Comparison of ENCODE assay signal across 27 cellular contexts in the genomic region with DNA sequence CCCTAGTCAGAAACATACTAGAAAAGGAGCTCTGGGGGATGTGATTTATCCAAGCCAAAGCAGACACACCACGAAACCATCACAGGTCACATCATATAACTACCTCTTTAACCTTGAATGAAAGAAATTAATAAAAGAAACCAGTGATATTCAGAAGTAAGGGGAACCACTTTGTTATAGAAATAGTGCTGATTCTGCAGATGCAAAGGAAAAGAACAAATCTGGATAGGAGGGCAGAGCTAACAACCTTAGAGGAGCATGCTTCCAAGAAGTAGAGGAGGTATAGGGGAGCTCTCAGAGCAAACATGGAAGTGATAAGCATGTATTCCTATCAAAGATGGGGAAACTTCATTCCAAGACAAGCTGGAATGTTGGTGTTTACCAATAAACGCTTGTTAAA.
DNase-seq lines count a peak whose midpoint lies in the region; ATAC-seq and TF ChIP-seq lines count a peak whose summit lies in the region.
"Had no signal": no experiment of that assay in that cellular context is flagged by ENCODE, and none has a peak within 500 bp of the region (broad histone marks: within the 10 kb centered on the region; RNA-seq: fewer than 3 reads in every experiment).

No MANE protein-coding gene starts in this region.

- H3K18ac ChIP-seq in neuronal stem cell (ENCODE audit: low read length): no peak overlapping the region

- no peaks in the 10 kb centered on the region for H3K36me3 ChIP-seq in neuronal stem cell (replicated peaks in 1 of 2; ENCODE audit: control insufficient read depth in 2 of 2, insufficient read depth in 2 of 2, low read length in 2 of 2)
- H3K36me3 ChIP-seq in suprapubic skin: no peaks in the 10 kb centered on the region
- no peaks in the 10 kb centered on the region for H3K36me3 ChIP-seq in WERI-Rb-1
- H3K36me3 ChIP-seq: BLaER1, left lung, prostate gland, sigmoid colon, thoracic aorta, uterus had no signal

- no peak overlapping the region for H3K9ac ChIP-seq in neuronal stem cell (ENCODE audit: low read depth, low read length, poor library complexity)
- H3K9ac ChIP-seq: BLaER1 had no signal

- H4K8ac ChIP-seq in neuronal stem cell (ENCODE audit: low read depth, low read length): no peak overlapping the region

- DNase-seq in activated CD8-positive, alpha-beta memory T cell treated with anti-CD3 and anti-CD28 coated beads, Interleukin-2, amount 10 ng/mL, durations not matched to agents 7 days and 5 days: no peak
- DNase-seq in activated CD8-positive, alpha-beta memory T cell treated with anti-CD3 and anti-CD28 coated beads, Interleukin-2, amount 50 U/mL, for 48 hours: no peak
- DNase-seq in GM12865 (ENCODE audit: low read depth) (no peak), neuronal stem cell (ENCODE audit: low spot score) (no peak), suprapubic skin (ENCODE audit: low spot score in 2 of 2) (no peak), WERI-Rb-1 (no peak)
- DNase-seq: activated CD4-positive, alpha-beta T cell treated with anti-CD3 and anti-CD28 coated beads, Interleukin-2, amount 50 U/mL, for 4 hours; activated gamma-delta T cell treated with Interleukin-2 at 50 U/mL for 16 hours; amygdala; DMS79; left lung; NCI-H510A; nucleus accumbens; PC-3; Right ventricle myocardium superior; sigmoid colon; stimulated activated CD4-positive, alpha-beta T cell treated with anti-CD3 and anti-CD28 coated beads, Interleukin-4, amount 100 ng/mL, for 4 hours; stimulated activated naive CD4-positive, alpha-beta T cell; uterus had no signal

- peak overlapping the region; percentile 63 for H2BK12ac ChIP-seq in neuronal stem cell (ENCODE audit: low read length)

- H3K27ac Mint-ChIP-seq in activated CD8-positive, alpha-beta memory T cell treated with anti-CD3 and anti-CD28 coated beads, Interleukin-2, amount 10 ng/mL, durations not matched to agents 7 days and 5 days: peak overlapping the region; percentile 65
- H3K27ac Mint-ChIP-seq in activated T-helper 17 cell treated with anti-CD3 and anti-CD28 coated beads, Interleukin-2, amount 50 U/mL, for 72 hours: peak overlapping the region; percentile 94
- H3K27ac Mint-ChIP-seq: WTC11 had no signal

- H3K79me1 ChIP-seq in neuronal stem cell (ENCODE audit: low read depth, low read length): no peaks in the 10 kb centered on the region

- H3K27ac ChIP-seq in neuronal stem cell (replicated peaks; ENCODE audit: low read length) (no peak overlapping the region), suprapubic skin (no peak overlapping the region), WERI-Rb-1 (no peak overlapping the region)
- H3K27ac ChIP-seq: BLaER1, epithelial cell of prostate, left lung, prostate gland, sigmoid colon, thoracic aorta, uterus had no signal

- H3K14ac ChIP-seq in neuronal stem cell (ENCODE audit: low read length): no peak overlapping the region

- no peak overlapping the region for H4K91ac ChIP-seq in neuronal stem cell (ENCODE audit: low read depth, low read length, poor library complexity)

- no peak overlapping the region for H2BK120ac ChIP-seq in neuronal stem cell (ENCODE audit: low read depth, low read length)

- H3K4ac ChIP-seq in neuronal stem cell (ENCODE audit: low read length): no peak overlapping the region

- no CpG with 5 or more reads among the region's 2 CpGs for WGBS in neuronal stem cell (ENCODE audit: extremely low coverage in 2 of 2, insufficient read length in 2 of 2, insufficient replicate concordance in 1 of 2), 2 donors
- WGBS in suprapubic skin: 92% methylated on average over 2 of the region's 2 CpGs

- CTCF ChIA-PET in activated CD8-positive, alpha-beta memory T cell treated with anti-CD3 and anti-CD28 coated beads, Interleukin-2, amount 10 ng/mL, durations not matched to agents 7 days and 5 days (lab: Charles Lee): interaction anchor here (0.7 to 2.7 kb wide), 6 partner anchors 13 to 226 kb away, joined by 3 to 7 read pairs (median 4); no protein-coding TSS in a partner anchor

- no peak overlapping the region for H2BK5ac ChIP-seq in neuronal stem cell (ENCODE audit: low read length)

- no peak overlapping the region for H3K4me2 ChIP-seq in neuronal stem cell (ENCODE audit: insufficient read depth, low read length, poor library complexity, severe bottlenecking)
- H3K4me2 ChIP-seq: BLaER1 had no signal

- TF ChIP-seq EP300 in suprapubic skin (IDR thresholded peaks at IDR 0.05): no peak

- H3K4me3 ChIP-seq in GM12865 (ENCODE audit: low read depth, low read length): peak overlapping the region; percentile 4
- no peak overlapping the region for H3K4me3 ChIP-seq in neuronal stem cell (ENCODE audit: low read length in 2 of 2)
- H3K4me3 ChIP-seq in suprapubic skin: no peak overlapping the region
- no peak overlapping the region for H3K4me3 ChIP-seq in WERI-Rb-1 (ENCODE audit: low read depth, low read length)
- H3K4me3 ChIP-seq: BLaER1, left lung, prostate gland, sigmoid colon, thoracic aorta, uterus had no signal

- H3K4me1 ChIP-seq in neuronal stem cell (ENCODE audit: control insufficient read depth in 2 of 2, insufficient read depth in 1 of 2, low read depth in 1 of 2, low read length in 2 of 2) (peaks cover 4 to 18% of the 10 kb centered on the region in 2 donors), suprapubic skin (peaks cover 24% of the 10 kb centered on the region)
- H3K4me1 ChIP-seq: prostate gland had no signal

- TF ChIP-seq CTCF in GM12865 (IDR thresholded peaks at IDR 0.05; ENCODE audit: insufficient read depth, low read depth, low read length, missing control alignments): no peak
- no peak for TF ChIP-seq CTCF in suprapubic skin (IDR thresholded peaks at IDR 0.05)
- no peak for TF ChIP-seq CTCF in WERI-Rb-1 (IDR thresholded peaks at IDR 0.05; ENCODE audit: low read depth, low read length)

- H3K23ac ChIP-seq in neuronal stem cell (ENCODE audit: low read depth, low read length, poor library complexity): no peak overlapping the region

- H3K36me3 Mint-ChIP-seq in activated CD8-positive, alpha-beta memory T cell treated with anti-CD3 and anti-CD28 coated beads, Interleukin-2, amount 10 ng/mL, durations not matched to agents 7 days and 5 days: peaks cover 19% of the 10 kb centered on the region
- peaks cover 11% of the 10 kb centered on the region for H3K36me3 Mint-ChIP-seq in activated T-helper 17 cell treated with anti-CD3 and anti-CD28 coated beads, Interleukin-2, amount 50 U/mL, for 72 hours (ENCODE audit: low read depth)

- H3K9me3 ChIP-seq in neuronal stem cell (replicated peaks in 1 of 2; ENCODE audit: control insufficient read depth in 2 of 2, insufficient read depth in 1 of 2, low read depth in 1 of 2, low read length in 2 of 2): peaks cover 0 to 4% of the 10 kb centered on the region in 2 donors
- H3K9me3 ChIP-seq in suprapubic skin: no peaks in the 10 kb centered on the region
- H3K9me3 ChIP-seq in WERI-Rb-1 (ENCODE audit: severe bottlenecking): peaks cover 4% of the 10 kb centered on the region
- H3K9me3 ChIP-seq: left lung, prostate gland, sigmoid colon, thoracic aorta, uterus had no signal

- H2BK15ac ChIP-seq in neuronal stem cell (ENCODE audit: low read length): no peak overlapping the region

- no peak overlapping the region for H2AFZ ChIP-seq in neuronal stem cell (ENCODE audit: low read length)

- ATAC-seq in activated CD8-positive, alpha-beta memory T cell treated with anti-CD3 and anti-CD28 coated beads, Interleukin-2, amount 10 ng/mL, durations not matched to agents 7 days and 5 days: no peak
- ATAC-seq in activated T-helper 17 cell treated with anti-CD3 and anti-CD28 coated beads, Interleukin-2, amount 50 U/mL, for 72 hours (replicated peaks): no peak
- no peak for ATAC-seq in GM21360 (IDR thresholded peaks at IDR 0.05; ENCODE audit: unreplicated experiment)
- ATAC-seq: HepG2, left lung, PC-3, WTC11 had no signal

- H3K9me3 Mint-ChIP-seq in activated CD8-positive, alpha-beta memory T cell treated with anti-CD3 and anti-CD28 coated beads, Interleukin-2, amount 10 ng/mL, durations not matched to agents 7 days and 5 days (ENCODE audit: low read depth): peaks cover 2% of the 10 kb centered on the region
- no peaks in the 10 kb centered on the region for H3K9me3 Mint-ChIP-seq in activated T-helper 17 cell treated with anti-CD3 and anti-CD28 coated beads, Interleukin-2, amount 50 U/mL, for 72 hours

- H3K4me1 Mint-ChIP-seq in activated CD8-positive, alpha-beta memory T cell treated with anti-CD3 and anti-CD28 coated beads, Interleukin-2, amount 10 ng/mL, durations not matched to agents 7 days and 5 days: peaks cover 78% of the 10 kb centered on the region
- H3K4me1 Mint-ChIP-seq in activated T-helper 17 cell treated with anti-CD3 and anti-CD28 coated beads, Interleukin-2, amount 50 U/mL, for 72 hours: peaks cover 58% of the 10 kb centered on the region

- H3K27me3 ChIP-seq in neuronal stem cell (ENCODE audit: control insufficient read depth in 3 of 3, insufficient read depth in 3 of 3, low read depth in 1 of 3, low read length in 3 of 3) (no peaks in the 10 kb centered on the region), suprapubic skin (no peaks in the 10 kb centered on the region), WERI-Rb-1 (ENCODE audit: insufficient read depth, low read depth, severe bottlenecking) (no peaks in the 10 kb centered on the region)
- H3K27me3 ChIP-seq: BLaER1, left lung, sigmoid colon, uterus had no signal

- H3K27me3 Mint-ChIP-seq in activated CD8-positive, alpha-beta memory T cell treated with anti-CD3 and anti-CD28 coated beads, Interleukin-2, amount 10 ng/mL, durations not matched to agents 7 days and 5 days: no peaks in the 10 kb centered on the region
- H3K27me3 Mint-ChIP-seq in activated T-helper 17 cell treated with anti-CD3 and anti-CD28 coated beads, Interleukin-2, amount 50 U/mL, for 72 hours: no peaks in the 10 kb centered on the region

- no peak overlapping the region for H3K4me3 Mint-ChIP-seq in activated CD8-positive, alpha-beta memory T cell treated with anti-CD3 and anti-CD28 coated beads, Interleukin-2, amount 10 ng/mL, durations not matched to agents 7 days and 5 days
- peak overlapping the region; percentile 28 for H3K4me3 Mint-ChIP-seq in activated T-helper 17 cell treated with anti-CD3 and anti-CD28 coated beads, Interleukin-2, amount 50 U/mL, for 72 hours
- H3K4me3 Mint-ChIP-seq: WTC11 had no signal

- TF ChIP-seq POLR2A in suprapubic skin (IDR thresholded peaks at IDR 0.05): no peak

- H2AK5ac ChIP-seq in neuronal stem cell (ENCODE audit: low read depth, low read length): no peak overlapping the region
